Comparison of ENCODE assay signal across 17 cellular contexts in the genomic region with DNA sequence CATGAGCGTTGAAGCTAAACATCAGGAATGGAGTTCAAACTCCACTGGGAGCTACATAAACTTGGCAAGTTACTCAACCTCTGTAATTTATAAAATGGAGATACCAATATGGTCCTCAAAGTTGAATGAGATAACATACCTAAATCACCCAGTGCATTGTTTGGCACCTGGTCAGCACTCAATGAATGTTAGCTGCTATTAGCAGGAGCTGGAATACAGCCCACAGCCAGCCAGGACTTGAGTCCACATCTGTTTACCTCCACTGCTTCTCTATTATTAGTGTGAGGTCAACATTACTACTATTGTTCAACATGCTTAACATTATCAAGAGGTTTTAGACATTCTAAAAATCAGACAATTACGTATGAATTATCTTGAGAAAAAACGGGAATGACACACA.
DNase-seq lines count a peak whose midpoint lies in the region; ATAC-seq lines count a peak whose summit lies in the region.
"Had no signal": no experiment of that assay in that cellular context is flagged by ENCODE, and none has a peak within 500 bp of the region (broad histone marks: within the 10 kb centered on the region; RNA-seq: fewer than 3 reads in every experiment).

No MANE protein-coding gene starts in this region.

- DNase-seq in DMS 273 (lab: John Stamatoyannopoulos, UW; ENCODE audit: unreplicated experiment) (peak; percentile 9), DMS 273 treated with DMSO at 0.1 percent for 48 hours (lab: John Stamatoyannopoulos, UW) (no peak), NCI-H1105 treated with DMSO at 0.1 percent for 48 hours (lab: John Stamatoyannopoulos, UW) (peak; percentile 60), dermis blood vessel endothelial cell (peak; percentile 62), lung microvascular endothelial cell (ENCODE audit: low read depth in 2 of 2) (peak; percentile 27 to 44)
- DNase-seq: CD4-positive, alpha-beta T cell; DND-41; GOT3; NCI-H1092; NCI-H187; NCI-H2171 treated with DMSO at 0.1 percent for 48 hours; NCI-H82; SK-N-SH had no signal

- ATAC-seq in GM18519 (IDR thresholded peaks at IDR 0.05; ENCODE audit: low FRiP score, unreplicated experiment): no peak
- no peak for ATAC-seq in activated CD4-positive, CD25-positive, alpha-beta regulatory T cell treated with anti-CD3 and anti-CD28 coated beads, Interleukin-2, amount 50 U/mL, for 24 hours
- no peak for ATAC-seq in HG03521 (IDR thresholded peaks at IDR 0.05; ENCODE audit: unreplicated experiment)
- ATAC-seq: Panc1 had no signal
